In the genomic region with DNA sequence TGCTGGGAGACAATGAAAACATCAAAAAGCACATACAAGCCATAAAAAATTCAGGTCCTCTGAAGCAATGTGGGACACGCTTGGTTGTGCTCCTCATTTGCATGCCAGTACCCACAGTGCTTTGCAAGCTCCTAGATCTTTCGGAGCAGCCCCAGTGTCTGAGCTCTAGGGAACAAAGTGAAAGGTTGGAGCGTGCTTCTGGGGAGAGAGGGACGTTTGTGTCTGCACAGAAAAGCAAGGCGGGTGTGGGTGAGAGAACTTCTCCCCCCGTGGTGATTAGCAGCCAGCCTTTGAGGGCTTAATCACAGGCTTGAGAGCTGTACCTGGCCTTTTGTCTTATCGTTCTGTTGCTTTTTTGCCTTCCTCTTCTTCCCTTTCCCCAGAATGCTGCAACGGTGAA, we compare ENCODE assay signal across 14 cellular contexts.
DNase-seq lines count a peak whose midpoint lies in the region; ATAC-seq, FAIRE-seq and TF ChIP-seq lines count a peak whose summit lies in the region.
"Had no signal": no experiment of that assay in that cellular context is flagged by ENCODE, and none has a peak within 500 bp of the region (broad histone marks: within the 10 kb centered on the region; RNA-seq: fewer than 3 reads in every experiment).

No MANE protein-coding gene starts in this region.

- no peaks in the 10 kb centered on the region for H3K27me3 ChIP-seq in BLaER1
- H3K27me3 ChIP-seq in astrocyte (ENCODE audit: insufficient read depth, low read length) = no peaks in the 10 kb centered on the region
- no peaks in the 10 kb centered on the region for H3K27me3 ChIP-seq in left lung
- no peaks in the 10 kb centered on the region for H3K27me3 ChIP-seq in skeletal muscle tissue (ENCODE audit: control insufficient read depth in 3 of 3, insufficient read depth in 3 of 3, low read length in 3 of 3)
- H3K27me3 ChIP-seq in stomach = no peaks in the 10 kb centered on the region
- no peaks in the 10 kb centered on the region for H3K27me3 ChIP-seq in tibial nerve

- H3K9ac ChIP-seq in BLaER1 = no peak overlapping the region
- H3K9ac ChIP-seq in astrocyte (ENCODE audit: low read length) = no peak overlapping the region
- peak overlapping the region in 2 of 3 donors; percentile 38 to 46 for H3K9ac ChIP-seq in skeletal muscle tissue (ENCODE audit: low read depth in 1 of 3, low read length in 3 of 3)

- H3K9me3 ChIP-seq in BLaER1 = peaks cover 41% of the 10 kb centered on the region
- peaks cover 9% of the 10 kb centered on the region for H3K9me3 ChIP-seq in astrocyte (ENCODE audit: insufficient read depth, low read depth, low read length)
- peaks cover 0 to 25% of the 10 kb centered on the region in 2 donors for H3K9me3 ChIP-seq in left lung
- H3K9me3 ChIP-seq in skeletal muscle tissue (ENCODE audit: control insufficient read depth in 3 of 3, low read length in 3 of 3) = peaks cover 5 to 13% (median 10%) of the 10 kb centered on the region in 3 donors
- peaks cover 15 to 26% (median 19%) of the 10 kb centered on the region in 4 donors for H3K9me3 ChIP-seq in stomach
- H3K9me3 ChIP-seq in tibial nerve = peaks cover 0 to 26% (median 7%) of the 10 kb centered on the region in 4 donors

- H3K4me3 ChIP-seq in BLaER1 (0 out of 2 replicates have a peak overlapping the region, but pooled peaks have one; percentile 18), astrocyte (ENCODE audit: insufficient read depth, low read depth, low read length) (no peak overlapping the region), left lung (no peak overlapping the region), skeletal muscle tissue (ENCODE audit: low read length in 3 of 3) (peak overlapping the region; percentile 6 to 54 (median 17)), stomach (no peak overlapping the region), tibial nerve (peak overlapping the region in 1 of 4 donors; percentile 21)
- H3K4me3 ChIP-seq: GM12878 had no signal

- H3K27ac ChIP-seq in BLaER1 (peak overlapping the region; percentile 23; the same call in 1 of the 2 replicates), astrocyte (ENCODE audit: low read depth, low read length) (no peak overlapping the region), left lung (no peak overlapping the region), skeletal muscle tissue (ENCODE audit: low read depth, low read length) (no peak overlapping the region), stomach (no peak overlapping the region), tibial nerve (peak overlapping the region in 2 of 4 donors; percentile 49 to 65)

- H2AFZ ChIP-seq in astrocyte (ENCODE audit: low read depth, low read length) = peak overlapping the region; percentile 38

- intact Hi-C loops in left lung (cut with DNase I) = no loop called here
- intact Hi-C loops in stomach (cut with DNase I; ENCODE audit: low total_unique reads) = no loop called here

- 32 to 56% (median 53%) methylated on average over 8 of the region's 8 CpGs for WGBS in stomach, 5 donors
- WGBS in tibial nerve, 2 donors = 29 to 33% methylated on average over 8 of the region's 8 CpGs

- TF ChIP-seq EP300 in stomach (IDR thresholded peaks at IDR 0.05) (no peak), tibial nerve (IDR thresholded peaks at IDR 0.05) (no peak)

- ATAC-seq in left lung = peak; percentile 10
- ATAC-seq: effector memory CD8-positive, alpha-beta T cell; GM12878 had no signal

- H3K27me3 Mint-ChIP-seq in astrocyte (ENCODE audit: low read depth, unreplicated experiment) (peaks cover 14% of the 10 kb centered on the region), nephron progenitor cell (ENCODE audit: low read depth, poor library complexity) (peaks cover 13% of the 10 kb centered on the region)

- peaks cover 10% of the 10 kb centered on the region for H3K36me3 Mint-ChIP-seq in astrocyte (ENCODE audit: low read depth, unreplicated experiment)
- H3K36me3 Mint-ChIP-seq in nephron progenitor cell (ENCODE audit: low read depth) = peaks cover 11% of the 10 kb centered on the region

- H4K20me1 ChIP-seq in BLaER1 = no peaks in the 10 kb centered on the region
- no peaks in the 10 kb centered on the region for H4K20me1 ChIP-seq in astrocyte (ENCODE audit: insufficient read depth, low read length)

- H3K36me3 ChIP-seq in BLaER1 = no peaks in the 10 kb centered on the region
- no peaks in the 10 kb centered on the region for H3K36me3 ChIP-seq in astrocyte (ENCODE audit: insufficient read depth, low read length)
- H3K36me3 ChIP-seq in left lung = no peaks in the 10 kb centered on the region
- no peaks in the 10 kb centered on the region for H3K36me3 ChIP-seq in skeletal muscle tissue (ENCODE audit: control insufficient read depth in 3 of 3, insufficient read depth in 3 of 3, low read length in 3 of 3)
- no peaks in the 10 kb centered on the region for H3K36me3 ChIP-seq in stomach
- H3K36me3 ChIP-seq in tibial nerve = no peaks in the 10 kb centered on the region

- H3K9me3 Mint-ChIP-seq in astrocyte (ENCODE audit: unreplicated experiment) (peaks cover 34% of the 10 kb centered on the region), nephron progenitor cell (peaks cover 35% of the 10 kb centered on the region)

- no peak for TF ChIP-seq CTCF in astrocyte (IDR thresholded peaks at IDR 0.05; ENCODE audit: insufficient read depth, low read depth, low read length)
- TF ChIP-seq CTCF in left lung (IDR thresholded peaks at IDR 0.05) = no peak
- TF ChIP-seq CTCF in stomach (IDR thresholded peaks at IDR 0.05) = no peak
- no peak for TF ChIP-seq CTCF in nephron progenitor cell (IDR thresholded peaks at IDR 0.05)
- TF ChIP-seq CTCF in tibial nerve (IDR thresholded peaks at IDR 0.05) = no peak

- DNase-seq in astrocyte (ENCODE audit: low read depth) (no peak), left lung (no peak), stomach (no peak), nephron progenitor cell (no peak), mesenteric fat pad (ENCODE audit: low spot score) (no peak), tibial nerve (ENCODE audit: low spot score in 2 of 2) (no peak)
- DNase-seq: activated CD4-positive, alpha-beta T cell treated with anti-CD3 and anti-CD28 coated beads for 1 hour; cerebellar nuclear complex; effector memory CD8-positive, alpha-beta T cell; NCI-H1930; NCI-H446 treated with DMSO at 0.1 percent for 48 hours had no signal

- peaks cover 28% of the 10 kb centered on the region for H3K4me1 Mint-ChIP-seq in astrocyte (ENCODE audit: low read depth, unreplicated experiment)
- H3K4me1 Mint-ChIP-seq in nephron progenitor cell = peaks cover 8% of the 10 kb centered on the region

- H3K4me1 ChIP-seq in BLaER1 (peaks cover 49% of the 10 kb centered on the region), astrocyte (ENCODE audit: insufficient read depth, low read length) (peaks cover 29% of the 10 kb centered on the region), left lung (peaks cover 3 to 11% of the 10 kb centered on the region in 2 donors), skeletal muscle tissue (ENCODE audit: control insufficient read depth in 3 of 3, insufficient read depth in 3 of 3, low read length in 3 of 3) (peaks cover 18 to 23% (median 19%) of the 10 kb centered on the region in 3 donors), stomach (peaks cover 0 to 25% (median 7%) of the 10 kb centered on the region in 4 donors), tibial nerve (peaks cover 0 to 24% (median 0%) of the 10 kb centered on the region in 4 donors)

- no peak overlapping the region for H3K27ac Mint-ChIP-seq in astrocyte (ENCODE audit: unreplicated experiment)
- H3K27ac Mint-ChIP-seq in nephron progenitor cell = no peak overlapping the region
- H3K27ac Mint-ChIP-seq: effector memory CD8-positive, alpha-beta T cell had no signal

- TF ChIP-seq POLR2A in stomach (IDR thresholded peaks at IDR 0.05) (no peak), tibial nerve (IDR thresholded peaks at IDR 0.05) (no peak)

- peak; percentile 20 for FAIRE-seq in astrocyte (lab: Jason Lieb, UNC)
- FAIRE-seq: GM12878 had no signal

- H3K79me2 ChIP-seq in astrocyte (ENCODE audit: insufficient read depth, low read length) = no peaks in the 10 kb centered on the region

- peak overlapping the region; percentile 87 for H3K4me2 ChIP-seq in BLaER1
- peak overlapping the region; percentile 46 for H3K4me2 ChIP-seq in astrocyte (ENCODE audit: low read length)

- H3K4me3 Mint-ChIP-seq in astrocyte (ENCODE audit: unreplicated experiment) = no peak overlapping the region
- H3K4me3 Mint-ChIP-seq in nephron progenitor cell = no peak overlapping the region
- H3K4me3 Mint-ChIP-seq: effector memory CD8-positive, alpha-beta T cell had no signal

Comparison
In these comparisons a context has a peak if more than half of its experiments do, and no peak if none do; other contexts are left out.
1. H3K4me3 ChIP-seq: peak in BLaER1 (single experiment) and skeletal muscle tissue (3 of 3); none in astrocyte (single experiment), left lung (0 of 2) and stomach (0 of 4).
2. H3K9ac ChIP-seq: peak in skeletal muscle tissue (2 of 3); none in BLaER1 (single experiment) and astrocyte (single experiment).